ENCODE assay signal across 8 cellular contexts in genomic region chr12:48000878-48001321, GRCh38. TPM values are rescaled to one million over a fixed set of nuclear protein-coding genes. Genes with fewer than 3 reads are reported as not detected.
DNase-seq lines count a peak whose midpoint lies in the region; ATAC-seq and TF ChIP-seq lines count a peak whose summit lies in the region.

No MANE protein-coding gene starts in this region.

- peaks cover 98% of the 10 kb centered on the region for H3K27me3 Mint-ChIP-seq in activated naive CD4-positive, alpha-beta T cell treated with anti-CD3 and anti-CD28 coated beads, Interleukin-2, amount 10 ng/mL, durations not matched to agents 7 days and 5 days
- peaks cover 46% of the 10 kb centered on the region for H3K27me3 Mint-ChIP-seq in endothelial cell (ENCODE audit: unreplicated experiment)
- H3K27me3 Mint-ChIP-seq in naive B cell, result peaks cover 82 to 90% (median 89%) of the 10 kb centered on the region in 3 donors

- no peak for TF ChIP-seq CTCF in Panc1 (IDR thresholded peaks at IDR 0.05)
- no peak for TF ChIP-seq CTCF in endothelial cell (IDR thresholded peaks at IDR 0.05; ENCODE audit: unreplicated experiment)
- no peak for TF ChIP-seq CTCF in OCI-LY7 (conservative IDR thresholded peaks at IDR 0.05; ENCODE audit: low read length)

- H3K4me2 ChIP-seq in OCI-LY7 (ENCODE audit: low read length), result no peak overlapping the region

- ATAC-seq in Panc1 (peak; percentile 69), naive B cell (ENCODE audit: low read depth in 2 of 2) (no peak)

- H3K4me1 ChIP-seq in Panc1 (ENCODE audit: control insufficient read depth, insufficient read depth, low read length) (peaks cover 22% of the 10 kb centered on the region), OCI-LY7 (ENCODE audit: insufficient read depth, low read length, poor library complexity, severe bottlenecking) (no peaks in the 10 kb centered on the region)

- H3K27me3 ChIP-seq in Panc1 (ENCODE audit: control insufficient read depth, insufficient read depth, low read length), result peaks cover 35% of the 10 kb centered on the region

- in situ Hi-C loops in Panc1 (cut with HindIII; ENCODE audit: low pct_unique_long_range_greater_than_20kb, low sequenced_read_pairs), result no loop called here

- H3K36me3 ChIP-seq in Panc1 (ENCODE audit: control insufficient read depth, insufficient read depth, low read length) (no peaks in the 10 kb centered on the region), OCI-LY7 (ENCODE audit: insufficient read depth, low read length) (no peaks in the 10 kb centered on the region)

- H4K20me1 ChIP-seq in OCI-LY7 (ENCODE audit: insufficient read depth, low read length), result no peaks in the 10 kb centered on the region

- H3K9me3 ChIP-seq in Panc1 (ENCODE audit: control insufficient read depth, insufficient read depth, low read depth, low read length), result no peaks in the 10 kb centered on the region
- no peaks in the 10 kb centered on the region for H3K9me3 ChIP-seq in OCI-LY7 (ENCODE audit: low read length)

- H3K9me2 ChIP-seq in OCI-LY7 (ENCODE audit: insufficient read depth, low read length), result no peaks in the 10 kb centered on the region

- BruUV-seq in Panc1 (replicated peaks; lab: Mats Ljungman, UMichigan) (no TSS peak), OCI-LY7 (replicated peaks; lab: Mats Ljungman, UMichigan) (no TSS peak)

- DNase-seq in activated naive CD4-positive, alpha-beta T cell treated with anti-CD3 and anti-CD28 coated beads, Interleukin-2, amount 10 ng/mL, durations not matched to agents 7 days and 5 days, result no peak
- DNase-seq in activated naive CD4-positive, alpha-beta T cell (lab: John Stamatoyannopoulos, UW), result no peak
- DNase-seq in Panc1 (ENCODE audit: low read depth, low spot score), result no peak
- no peak for DNase-seq in endothelial cell (ENCODE audit: low spot score)
- DNase-seq in naive B cell, result no peak
- DNase-seq in UCSD-AML1 (lab: John Stamatoyannopoulos, UW; ENCODE audit: unreplicated experiment), result no peak
- no peak for DNase-seq in OCI-LY7 (ENCODE audit: low spot score)
- DNase-seq in activated CD8-positive, alpha-beta memory T cell treated with anti-CD3 and anti-CD28 coated beads for 24 hours, result no peak

- H3K27ac ChIP-seq in Panc1 (ENCODE audit: low read length), result no peak overlapping the region
- no peak overlapping the region for H3K27ac ChIP-seq in OCI-LY7 (ENCODE audit: low read depth, low read length, poor library complexity, severe bottlenecking)

- peak overlapping the region; percentile 19 for H3K4me3 Mint-ChIP-seq in activated naive CD4-positive, alpha-beta T cell treated with anti-CD3 and anti-CD28 coated beads, Interleukin-2, amount 10 ng/mL, durations not matched to agents 7 days and 5 days
- H3K4me3 Mint-ChIP-seq in endothelial cell (ENCODE audit: unreplicated experiment) (peak overlapping the region; percentile 87), naive B cell (peak overlapping the region; percentile 59 to 91 (median 85))

- POLR2A ChIA-PET in Panc1 (lab: Charles Lee), result no interaction called here
- POLR2A ChIA-PET in OCI-LY7 (lab: Charles Lee), result no interaction called here

- H3K4me3 ChIP-seq in Panc1 (ENCODE audit: low read depth in 2 of 2, low read length in 2 of 2) (peak overlapping the region; percentile 54 to 78), OCI-LY7 (ENCODE audit: low read depth, low read length, poor library complexity, severe bottlenecking) (no peak overlapping the region)

- peaks cover 31% of the 10 kb centered on the region for H3K4me1 Mint-ChIP-seq in activated naive CD4-positive, alpha-beta T cell treated with anti-CD3 and anti-CD28 coated beads, Interleukin-2, amount 10 ng/mL, durations not matched to agents 7 days and 5 days
- H3K4me1 Mint-ChIP-seq in endothelial cell (ENCODE audit: unreplicated experiment), result peaks cover 23% of the 10 kb centered on the region
- peaks cover 32 to 39% (median 34%) of the 10 kb centered on the region in 3 donors for H3K4me1 Mint-ChIP-seq in naive B cell

- CTCF ChIA-PET in activated naive CD4-positive, alpha-beta T cell treated with anti-CD3 and anti-CD28 coated beads, Interleukin-2, amount 10 ng/mL, durations not matched to agents 7 days and 5 days (lab: Charles Lee), result no interaction called here
- CTCF ChIA-PET in Panc1 (lab: Charles Lee) (no interaction called here), OCI-LY7 (lab: Charles Lee; ENCODE audit: unreplicated experiment) (no interaction called here)

- no peak overlapping the region for H2AFZ ChIP-seq in OCI-LY7 (ENCODE audit: low read length)

- no peaks in the 10 kb centered on the region for H3K79me2 ChIP-seq in OCI-LY7 (ENCODE audit: insufficient read depth, low read depth, low read length)

- intact Hi-C loops in Panc1 (cut with micrococcal nuclease; ENCODE audit: unreplicated experiment), result no loop called here
- intact Hi-C loops in OCI-LY7 (cut with micrococcal nuclease; ENCODE audit: unreplicated experiment), result no loop called here

- peak overlapping the region; percentile 35 for H3K27ac Mint-ChIP-seq in activated naive CD4-positive, alpha-beta T cell treated with anti-CD3 and anti-CD28 coated beads, Interleukin-2, amount 10 ng/mL, durations not matched to agents 7 days and 5 days
- H3K27ac Mint-ChIP-seq in endothelial cell (ENCODE audit: unreplicated experiment) (no peak overlapping the region), naive B cell (peak overlapping the region in 2 of 6 donors; percentile 54 to 86)

- no peaks in the 10 kb centered on the region for H3K36me3 Mint-ChIP-seq in activated naive CD4-positive, alpha-beta T cell treated with anti-CD3 and anti-CD28 coated beads, Interleukin-2, amount 10 ng/mL, durations not matched to agents 7 days and 5 days
- no peaks in the 10 kb centered on the region for H3K36me3 Mint-ChIP-seq in endothelial cell (ENCODE audit: low read depth, unreplicated experiment)
- no peaks in the 10 kb centered on the region for H3K36me3 Mint-ChIP-seq in naive B cell

- H3K9me3 Mint-ChIP-seq in activated naive CD4-positive, alpha-beta T cell treated with anti-CD3 and anti-CD28 coated beads, Interleukin-2, amount 10 ng/mL, durations not matched to agents 7 days and 5 days, result no peaks in the 10 kb centered on the region
- H3K9me3 Mint-ChIP-seq in endothelial cell (ENCODE audit: unreplicated experiment), result no peaks in the 10 kb centered on the region
- H3K9me3 Mint-ChIP-seq in naive B cell, result no peaks in the 10 kb centered on the region

RNA-seq across cellular contexts. Expression of gene COL2A1, which starts 3.4 kb away (rescaled TPM):
- total RNA-seq in Panc1 (2021; ENCODE audit: unreplicated experiment), result 1.4 TPM
- polyA plus RNA-seq in Panc1 (2012; ENCODE audit: insufficient read length), result 0.55 TPM
- total RNA-seq in endothelial cell (ENCODE audit: unreplicated experiment), result 1.9 TPM
- not detected for polyA plus RNA-seq in naive B cell (ENCODE audit: low read depth in 6 of 6)
- total RNA-seq in OCI-LY7 (2014; rRNA removed; shearing (Covaris generic)), result 0.03 TPM in 1 of 2 replicates, not detected in the other
- total RNA-seq in OCI-LY7 (2022), result 0.08 TPM in 1 of 2 replicates, not detected in the other

RNA-seq across cellular contexts. Expression of gene TMEM106C, which starts 37.5 kb away (rescaled TPM):
- total RNA-seq in Panc1 (2021; ENCODE audit: unreplicated experiment), result 93.7 TPM
- polyA plus RNA-seq in Panc1 (2012; ENCODE audit: insufficient read length), result 80.2 TPM
- total RNA-seq in endothelial cell (ENCODE audit: unreplicated experiment), result 41.0 TPM
- 10 to 100 TPM; 32.6 to 53.0 (median 44.9) TPM for polyA plus RNA-seq in naive B cell (ENCODE audit: low read depth in 6 of 6)
- total RNA-seq in OCI-LY7 (2014; rRNA removed; shearing (Covaris generic)), result 158 and 182 TPM in 2 replicates
- 123 and 129 TPM in 2 replicates for total RNA-seq in OCI-LY7 (2022)

Comparison
In these comparisons a context has a peak if more than half of its experiments do, and no peak if none do; other contexts are left out.
1. H3K4me3 Mint-ChIP-seq: peak in every context shown above with its lines; median percentile 87 in endothelial cell; 85 in naive B cell; 19 in activated naive CD4-positive, alpha-beta T cell treated with anti-CD3 and anti-CD28 coated beads, Interleukin-2, amount 10 ng/mL, durations not matched to agents 7 days and 5 days.